ENCODE assay signal across 8 cellular contexts in the genomic region with DNA sequence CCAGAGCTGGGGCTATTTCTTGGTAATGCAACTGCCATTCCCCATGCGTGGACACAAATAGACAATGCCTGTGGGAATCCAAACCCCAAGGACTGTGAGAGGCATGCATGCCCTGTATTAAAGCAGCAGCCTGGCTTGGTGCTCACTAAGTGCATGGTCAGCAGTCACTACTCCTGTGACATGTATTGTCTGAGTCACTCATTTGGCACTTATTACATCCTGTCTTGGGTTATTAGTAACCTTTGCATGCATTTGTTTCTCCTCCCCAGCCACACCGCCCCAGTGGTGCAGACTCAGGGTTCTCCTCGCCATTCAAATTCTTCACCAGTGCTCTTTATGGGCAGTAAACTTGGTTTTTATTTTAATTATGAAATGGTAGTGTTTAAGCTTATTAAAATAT. TPM values are rescaled to one million over a fixed set of nuclear protein-coding genes. Genes with fewer than 3 reads are reported as not detected.
A peak's percentile ranks its signal among the peaks of the same experiment; 100 is the strongest.
DNase-seq lines count a peak whose midpoint lies in the region; ATAC-seq lines count a peak whose summit lies in the region.

No MANE protein-coding gene starts in this region.

- H3K9me3 Mint-ChIP-seq in stimulated activated memory B cell treated with anti-CD40 and anti-IgM and Interleukin-4, amounts not matched to agents 10 μg/mL and 1 μg/mL and 100 μg/mL, for 72 hours, result no peaks in the 10 kb centered on the region

- DNase-seq in GM04503 (ENCODE audit: low read depth) (peak; percentile 78), H4 (ENCODE audit: low spot score) (peak; percentile 92), NCI-H69 (lab: John Stamatoyannopoulos, UW) (peak; percentile 1), fibroblast of peridontal ligament (ENCODE audit: extremely low read depth) (peak; percentile 33), SHP77 treated with DMSO at 0.1 percent for 48 hours (lab: John Stamatoyannopoulos, UW) (no peak)
- no peak for DNase-seq in effector CD8-positive, alpha-beta T cell (lab: John Stamatoyannopoulos, UW)

- peaks cover 15% of the 10 kb centered on the region for H3K36me3 Mint-ChIP-seq in stimulated activated memory B cell treated with anti-CD40 and anti-IgM and Interleukin-4, amounts not matched to agents 10 μg/mL and 1 μg/mL and 100 μg/mL, for 72 hours

- ATAC-seq in stimulated activated memory B cell treated with anti-CD40 and anti-IgM and Interleukin-4, amounts not matched to agents 10 μg/mL and 1 μg/mL and 100 μg/mL, for 72 hours, result peak; percentile 86
- ATAC-seq in GM21360 (IDR thresholded peaks at IDR 0.05; ENCODE audit: unreplicated experiment), result no peak

- H3K27ac Mint-ChIP-seq in stimulated activated memory B cell treated with anti-CD40 and anti-IgM and Interleukin-4, amounts not matched to agents 10 μg/mL and 1 μg/mL and 100 μg/mL, for 72 hours, result no peak overlapping the region

- H3K27me3 Mint-ChIP-seq in stimulated activated memory B cell treated with anti-CD40 and anti-IgM and Interleukin-4, amounts not matched to agents 10 μg/mL and 1 μg/mL and 100 μg/mL, for 72 hours, result no peaks in the 10 kb centered on the region

- H3K4me1 Mint-ChIP-seq in stimulated activated memory B cell treated with anti-CD40 and anti-IgM and Interleukin-4, amounts not matched to agents 10 μg/mL and 1 μg/mL and 100 μg/mL, for 72 hours, result peaks cover 42% of the 10 kb centered on the region

- H3K4me3 Mint-ChIP-seq in stimulated activated memory B cell treated with anti-CD40 and anti-IgM and Interleukin-4, amounts not matched to agents 10 μg/mL and 1 μg/mL and 100 μg/mL, for 72 hours, result no peak overlapping the region

RNA-seq across cellular contexts. Expression of a gene that starts 30.2 kb away (rescaled TPM):
- 22.4 and 30.9 TPM in 2 replicates for total RNA-seq in H4 (2014; rRNA removed; shearing (Covaris generic))

Comparison
In these comparisons a context has a peak if more than half of its experiments do, and no peak if none do; other contexts are left out.
1. DNase-seq: peak in GM04503 (single experiment), H4 (single experiment), NCI-H69 (single experiment) and fibroblast of peridontal ligament (single experiment); none in SHP77 treated with DMSO at 0.1 percent for 48 hours (single experiment) and effector CD8-positive, alpha-beta T cell (single experiment).